18 cellular contexts compared by ENCODE assay signal in the genomic region with DNA sequence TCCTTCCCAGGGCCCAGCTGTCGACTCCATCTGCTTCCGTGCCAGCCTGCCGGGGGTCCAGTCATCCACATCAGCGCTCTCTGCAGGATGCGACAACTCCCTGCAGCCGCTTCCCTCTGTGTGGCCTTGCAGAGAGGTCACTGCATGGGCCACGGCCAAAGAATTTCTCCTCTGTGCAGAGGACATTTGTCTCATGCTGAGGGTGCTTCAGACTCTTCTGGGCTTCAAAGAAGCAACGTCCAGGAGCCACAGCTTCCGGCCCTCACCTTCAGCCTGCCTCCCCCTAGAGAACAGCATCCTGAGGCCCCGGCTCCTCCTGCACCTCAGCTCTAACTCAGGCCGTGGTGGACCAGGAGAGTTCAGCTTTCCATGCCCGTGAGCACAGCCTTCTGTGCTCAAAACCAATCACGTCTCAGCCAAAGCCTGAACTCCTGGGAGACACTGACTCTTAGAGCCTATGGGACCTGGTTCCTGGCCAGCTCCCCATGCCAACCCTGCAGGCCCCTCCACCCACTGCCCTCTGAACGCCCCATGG.
DNase-seq lines count a peak whose midpoint lies in the region; FAIRE-seq and TF ChIP-seq lines count a peak whose summit lies in the region.
"Had no signal": no experiment of that assay in that cellular context is flagged by ENCODE, and none has a peak within 500 bp of the region (broad histone marks: within the 10 kb centered on the region; RNA-seq: fewer than 3 reads in every experiment).

No MANE protein-coding gene starts in this region.

- no peak overlapping the region; the same call in 1 of the 2 replicates for H3K14ac ChIP-seq in H9 (ENCODE audit: insufficient read depth, low read length)

- no peak for TF ChIP-seq POLR2A in esophagus muscularis mucosa (IDR thresholded peaks at IDR 0.05; ENCODE audit: low read depth)

- no peak overlapping the region for H2BK15ac ChIP-seq in H9 (ENCODE audit: low read depth, low read length)

- H3K79me2 ChIP-seq in H9 (ENCODE audit: insufficient read depth, low read length): no peaks in the 10 kb centered on the region

- no peaks in the 10 kb centered on the region for H3K36me3 Mint-ChIP-seq in H9 (ENCODE audit: insufficient read depth in 1 of 3, low read depth in 3 of 3)
- H3K36me3 Mint-ChIP-seq in type B pancreatic cell: no peaks in the 10 kb centered on the region

- H3K4me1 Mint-ChIP-seq in H9 (no peaks in the 10 kb centered on the region), type B pancreatic cell (ENCODE audit: unreplicated experiment) (no peaks in the 10 kb centered on the region)

- no peaks in the 10 kb centered on the region for H3K36me3 ChIP-seq in kidney (ENCODE audit: control insufficient read depth in 1 of 2, insufficient read depth in 2 of 2, low read length in 2 of 2)
- H3K36me3 ChIP-seq in esophagus muscularis mucosa: no peaks in the 10 kb centered on the region
- H3K36me3 ChIP-seq: BLaER1, HAP-1 had no signal

- no peak overlapping the region for H3K9ac ChIP-seq in H9 (ENCODE audit: extremely low read depth, insufficient read length, low read length)
- H3K9ac ChIP-seq in kidney (ENCODE audit: low read length in 2 of 2): no peak overlapping the region
- H3K9ac ChIP-seq: BLaER1 had no signal

- no peak overlapping the region for H3K4ac ChIP-seq in H9 (ENCODE audit: low read depth, low read length)

- no peak overlapping the region for H4K91ac ChIP-seq in H9 (ENCODE audit: insufficient read length, low read depth, low read length)

- no peak overlapping the region for H3T11ph ChIP-seq in H9 (ENCODE audit: low read length)

- H3K9me3 ChIP-seq in H9 (ENCODE audit: control insufficient read depth, low read depth, low read length) (no peaks in the 10 kb centered on the region), kidney (ENCODE audit: control insufficient read depth in 1 of 2, low read length in 2 of 2) (no peaks in the 10 kb centered on the region), esophagus muscularis mucosa (no peaks in the 10 kb centered on the region)
- H3K9me3 ChIP-seq: BLaER1, HAP-1 had no signal

- H3K27me3 ChIP-seq in H9 (ENCODE audit: insufficient read depth, low read length) (no peaks in the 10 kb centered on the region), esophagus muscularis mucosa (peaks cover 0 to 25% (median 0%) of the 10 kb centered on the region in 4 donors)
- H3K27me3 ChIP-seq: BLaER1 had no signal

- no peak overlapping the region for H3K4me2 ChIP-seq in H9 (ENCODE audit: insufficient read depth, insufficient read length, low read length)
- H3K4me2 ChIP-seq: BLaER1 had no signal

- H2AK5ac ChIP-seq in H9 (ENCODE audit: insufficient read length, low read length): no peak overlapping the region

- no peak overlapping the region for H3K56ac ChIP-seq in H9 (ENCODE audit: insufficient read length, low read depth, low read length)

- H4K20me1 ChIP-seq in H9 (ENCODE audit: control insufficient read depth, insufficient read depth, insufficient read length): no peaks in the 10 kb centered on the region

- H3K79me1 ChIP-seq in H9 (ENCODE audit: insufficient read depth, low read depth, low read length, poor library complexity, severe bottlenecking): no peaks in the 10 kb centered on the region

- no peak overlapping the region for H4K5ac ChIP-seq in H9 (ENCODE audit: insufficient read length, low read depth, low read length)

- H2BK12ac ChIP-seq in H9 (ENCODE audit: insufficient read length, low read depth, low read length): no peak overlapping the region

- no peak for TF ChIP-seq EP300 in esophagus muscularis mucosa (IDR thresholded peaks at IDR 0.05)

- intact Hi-C loops in kidney (cut with DNase I) (no loop called here), posterior vena cava (cut with DNase I) (no loop called here), esophagus muscularis mucosa (cut with DNase I) (no loop called here)

- H3K9me3 Mint-ChIP-seq in H9 (no peaks in the 10 kb centered on the region), type B pancreatic cell (no peaks in the 10 kb centered on the region)

- H3K27ac Mint-ChIP-seq in H9 (peak overlapping the region in 1 of 3 experiments; percentile 59; a peak in 2 of 7 replicates), type B pancreatic cell (no peak overlapping the region)

- H3K23me2 ChIP-seq in H9 (ENCODE audit: insufficient read length, low read depth, low read length, poor library complexity, severe bottlenecking): no peaks in the 10 kb centered on the region

- peak; percentile 57 for DNase-seq in activated effector memory CD4-positive, alpha-beta T cell treated with anti-CD3 and anti-CD28 coated beads, Interleukin-2, amount 50 U/mL, for 16 hours
- DNase-seq in activated effector memory CD4-positive, alpha-beta T cell treated with Interleukin-2 at 50 U/mL for 16 hours: no peak
- DNase-seq in H9 (peak; percentile 51), kidney (peak; percentile 35), posterior vena cava (ENCODE audit: low spot score) (peak; percentile 62), esophagus muscularis mucosa (ENCODE audit: extremely low spot score) (no peak), NOMO-1 treated with dmso at 0.1 percent for 144 hours (lab: John Stamatoyannopoulos, UW; ENCODE audit: unreplicated experiment) (no peak), type B pancreatic cell (ENCODE audit: extremely low spot score, unreplicated experiment) (no peak)
- DNase-seq: 8988T, Karpas-422, MM.1S, NCI-H1105, NCI-H187, NCI-H446 treated with DMSO at 0.1 percent for 48 hours, NCI-H82 had no signal

- H3K23ac ChIP-seq in H9 (ENCODE audit: insufficient read length, low read depth, low read length): no peak overlapping the region

- H3K27me3 Mint-ChIP-seq in H9 (ENCODE audit: low read depth) (peaks cover 2% of the 10 kb centered on the region), type B pancreatic cell (no peaks in the 10 kb centered on the region)

- TF ChIP-seq CTCF in H9 (conservative IDR thresholded peaks at IDR 0.05) (peak; percentile 41; the same call in 2 of the 3 replicates), kidney (IDR thresholded peaks at IDR 0.05; ENCODE audit: borderline replicate concordance, extremely low read depth, insufficient read depth) (no peak), esophagus muscularis mucosa (IDR thresholded peaks at IDR 0.05) (no peak), type B pancreatic cell (conservative IDR thresholded peaks at IDR 0.05) (no peak)

- no peak overlapping the region for H2BK5ac ChIP-seq in H9 (ENCODE audit: insufficient read length, low read length)

- no peak overlapping the region for H3K4me3 Mint-ChIP-seq in H9
- no peak overlapping the region for H3K4me3 Mint-ChIP-seq in type B pancreatic cell

- H3K4me3 ChIP-seq in kidney (ENCODE audit: low read length in 2 of 2) (no peak overlapping the region), esophagus muscularis mucosa (no peak overlapping the region)
- H3K4me3 ChIP-seq: BLaER1, HAP-1 had no signal

- no peak overlapping the region for H2BK120ac ChIP-seq in H9 (ENCODE audit: low read depth, low read length, poor library complexity, severe bottlenecking)

- H2AFZ ChIP-seq in H9 (ENCODE audit: low read length): no peak overlapping the region

- no peak overlapping the region for H3K18ac ChIP-seq in H9 (ENCODE audit: insufficient read length, low read depth, low read length)

- H3K27ac ChIP-seq in H9 (ENCODE audit: insufficient read length, low read depth, low read length) (no peak overlapping the region), kidney (ENCODE audit: low read depth in 2 of 2, low read length in 2 of 2) (no peak overlapping the region), esophagus muscularis mucosa (replicated peaks in 1 of 4) (no peak overlapping the region)
- H3K27ac ChIP-seq: BLaER1 had no signal

- H3K4me1 ChIP-seq in H9 (ENCODE audit: insufficient read depth, low read length) (no peaks in the 10 kb centered on the region), kidney (ENCODE audit: control insufficient read depth in 1 of 2, insufficient read depth in 1 of 2, low read depth in 1 of 2, low read length in 2 of 2) (no peaks in the 10 kb centered on the region), esophagus muscularis mucosa (no peaks in the 10 kb centered on the region)
- H3K4me1 ChIP-seq: BLaER1, HAP-1 had no signal

- H2BK20ac ChIP-seq in H9 (ENCODE audit: low read depth, low read length, poor library complexity, severe bottlenecking): no peak overlapping the region

- no peak overlapping the region for H4K8ac ChIP-seq in H9 (replicated peaks; ENCODE audit: insufficient read length, low read depth, low read length)

- WGBS in H9 (ENCODE audit: extremely low coverage, insufficient read length, low lambda C conversion rate): no CpG with 5 or more reads among the region's 14 CpGs
- 68% methylated on average over 11 of the region's 14 CpGs for WGBS in esophagus muscularis mucosa

- no peak for FAIRE-seq in kidney (lab: Jason Lieb, UNC)
- FAIRE-seq: RCC 7860 had no signal

Comparison
In these comparisons a context has a peak if more than half of its experiments do, and no peak if none do; other contexts are left out.
1. DNase-seq: peak in activated effector memory CD4-positive, alpha-beta T cell treated with anti-CD3 and anti-CD28 coated beads, Interleukin-2, amount 50 U/mL, for 16 hours (single experiment), H9 (single experiment), kidney (single experiment) and posterior vena cava (single experiment); none in activated effector memory CD4-positive, alpha-beta T cell treated with Interleukin-2 at 50 U/mL for 16 hours (single experiment), esophagus muscularis mucosa (single experiment), NOMO-1 treated with dmso at 0.1 percent for 144 hours (single experiment) and type B pancreatic cell (single experiment).